ENCODE assay signal across 22 cellular contexts in genomic region chr7:1559626-1560590, GRCh38. TPM values are rescaled to one million over a fixed set of nuclear protein-coding genes. Genes with fewer than 3 reads are reported as not detected.
DNase-seq lines count a peak whose midpoint lies in the region; ATAC-seq, FAIRE-seq and TF ChIP-seq lines count a peak whose summit lies in the region.
"Had no signal": no experiment of that assay in that cellular context is flagged by ENCODE, and none has a peak within 500 bp of the region (broad histone marks: within the 10 kb centered on the region; RNA-seq: fewer than 3 reads in every experiment).

No MANE protein-coding gene starts in this region.

- H3K9me3 ChIP-seq in A549 (no peaks in the 10 kb centered on the region), HUES6 (ENCODE audit: control insufficient read depth, insufficient read depth, low read depth, low read length) (no peaks in the 10 kb centered on the region), endodermal cell (ENCODE audit: control insufficient read depth, low read length) (no peaks in the 10 kb centered on the region), mucosa of stomach (ENCODE audit: control insufficient read depth, low read length) (no peaks in the 10 kb centered on the region), thyroid gland (no peaks in the 10 kb centered on the region)

- WGBS in A549 (ENCODE audit: missing lambda C conversion rate), result 78% methylated on average over 15 of the region's 28 CpGs
- 91 to 93% methylated on average over 14 to 28 of the region's 28 CpGs for WGBS in endodermal cell (ENCODE audit: insufficient coverage in 1 of 2, insufficient read length in 1 of 2), 2 experiments
- WGBS in thyroid gland, 2 donors, result 86 to 89% methylated on average over 15 to 22 of the region's 28 CpGs

- CTCF ChIA-PET in A549 (lab: Yijun Ruan, JAX), result interaction anchor here (1.0 to 9.5 kb wide), 2 partner anchors 11 to 19 kb away, joined by 3 to 204 read pairs; partner anchors contain the start of gene PSMG3

- ATAC-seq in A549 (no peak), HG03354 (IDR thresholded peaks at IDR 0.05; ENCODE audit: poor library complexity, severe bottlenecking, unreplicated experiment) (no peak)
- ATAC-seq: effector memory CD8-positive, alpha-beta T cell; natural killer cell had no signal

- H3K4me1 ChIP-seq in A549, result peaks cover 46% of the 10 kb centered on the region
- peaks cover 27% of the 10 kb centered on the region for H3K4me1 ChIP-seq in HUES6 (ENCODE audit: control insufficient read depth, insufficient read depth, low read length)
- H3K4me1 ChIP-seq in endodermal cell (ENCODE audit: control insufficient read depth, insufficient read depth, low read length), result no peaks in the 10 kb centered on the region
- H3K4me1 ChIP-seq in mucosa of stomach (ENCODE audit: control insufficient read depth, insufficient read depth, low read length), result peaks cover 45% of the 10 kb centered on the region
- H3K4me1 ChIP-seq in thyroid gland, result peaks cover 0 to 15% of the 10 kb centered on the region in 2 donors

- H3K4me3 Mint-ChIP-seq in endodermal cell, result no peak overlapping the region
- H3K4me3 Mint-ChIP-seq: activated CD4-positive, alpha-beta memory T cell treated with anti-CD3 and anti-CD28 coated beads for 36 hours; CD8-positive, alpha-beta memory T cell; effector memory CD8-positive, alpha-beta T cell; natural killer cell; stimulated activated naive CD8-positive, alpha-beta T cell treated with anti-CD3 and anti-CD28 coated beads, Interleukin-15, Interleukin-2, amounts not matched to agents 100 ng/mL and 50 ng/mL, for 24 hours; T-helper 1 cell treated with Interleukin-12 subunit alpha and Interleukin-12 subunit beta and Interleukin-4 antibody, amounts not matched to agents 30 μg/mL and 1 μg/mL, for 36 hours had no signal

- no peak overlapping the region for H3K9ac ChIP-seq in HUES6 (ENCODE audit: low read length)
- no peak overlapping the region for H3K9ac ChIP-seq in endodermal cell (ENCODE audit: extremely low read depth, low read length, poor library complexity, severe bottlenecking)
- H3K9ac ChIP-seq in mucosa of stomach (ENCODE audit: low read length), result peak overlapping the region; percentile 15

- no peaks in the 10 kb centered on the region for H3K27me3 Mint-ChIP-seq in endodermal cell (ENCODE audit: insufficient read depth)
- H3K27me3 Mint-ChIP-seq: activated CD4-positive, alpha-beta memory T cell treated with anti-CD3 and anti-CD28 coated beads for 36 hours; stimulated activated naive CD8-positive, alpha-beta T cell treated with anti-CD3 and anti-CD28 coated beads, Interleukin-15, Interleukin-2, amounts not matched to agents 100 ng/mL and 50 ng/mL, for 24 hours had no signal

- DNase-seq in A549 (ENCODE audit: low read depth in 1 of 2, low spot score in 1 of 2) (no peak), endodermal cell (no peak), NOMO-1 (lab: John Stamatoyannopoulos, UW; ENCODE audit: unreplicated experiment in 2 of 2) (no peak), thyroid gland (no peak), SIG-M5 (lab: John Stamatoyannopoulos, UW) (no peak)
- DNase-seq: activated CD4-positive, alpha-beta memory T cell treated with anti-CD3 and anti-CD28 coated beads for 36 hours; activated naive CD4-positive, alpha-beta T cell treated with anti-CD3 and anti-CD28 coated beads, Interleukin-2, amount 50 U/mL, for 16 hours; activated T-cell treated with anti-CD3 and anti-CD28 coated beads, Interleukin-2, amount 50 U/mL, for 1 hour; effector memory CD8-positive, alpha-beta T cell; hippocampal formation; mesendoderm; natural killer cell; NCI-H1092; NCI-H2081; WERI-Rb-1 had no signal

- POLR2A ChIA-PET in A549 (lab: Yijun Ruan, JAX), result interaction anchor here (0.6 to 1.3 kb wide), 2 partner anchors 23 to 1587 kb away, joined by 3 to 4 read pairs; no protein-coding TSS in a partner anchor

- H3K27ac ChIP-seq in A549 (peak overlapping the region; percentile 3 to 97; a peak in 4 of 6 replicates), HUES6 (ENCODE audit: low read depth, low read length) (0 out of 2 replicates have a peak overlapping the region, but pooled peaks have one; percentile 32), endodermal cell (ENCODE audit: low read depth, low read length) (no peak overlapping the region), thyroid gland (no peak overlapping the region)
- H3K27ac ChIP-seq: WERI-Rb-1 had no signal

- peaks cover 10% of the 10 kb centered on the region for H3K4me1 Mint-ChIP-seq in endodermal cell

- H3K36me3 Mint-ChIP-seq in endodermal cell (ENCODE audit: low read depth), result no peaks in the 10 kb centered on the region
- H3K36me3 Mint-ChIP-seq: activated CD4-positive, alpha-beta memory T cell treated with anti-CD3 and anti-CD28 coated beads for 36 hours; CD8-positive, alpha-beta memory T cell; natural killer cell had no signal

- intact Hi-C loops in thyroid gland (cut with DNase I), result loop anchor here (5.0 kb wide), 1 partner anchor 58 kb away; the partner anchor contains the start of gene INTS1

- no peaks in the 10 kb centered on the region for H3K9me3 Mint-ChIP-seq in endodermal cell
- H3K9me3 Mint-ChIP-seq: activated CD4-positive, alpha-beta memory T cell treated with anti-CD3 and anti-CD28 coated beads for 36 hours; CD8-positive, alpha-beta memory T cell; effector memory CD8-positive, alpha-beta T cell; natural killer cell; stimulated activated naive CD8-positive, alpha-beta T cell treated with anti-CD3 and anti-CD28 coated beads, Interleukin-15, Interleukin-2, amounts not matched to agents 100 ng/mL and 50 ng/mL, for 24 hours; T-helper 1 cell treated with Interleukin-12 subunit alpha and Interleukin-12 subunit beta and Interleukin-4 antibody, amounts not matched to agents 30 μg/mL and 1 μg/mL, for 36 hours had no signal

- H3K36me3 ChIP-seq in HUES6 (ENCODE audit: control insufficient read depth, insufficient read depth, low read length) (no peaks in the 10 kb centered on the region), endodermal cell (ENCODE audit: control insufficient read depth, insufficient read depth, low read length) (no peaks in the 10 kb centered on the region), mucosa of stomach (ENCODE audit: control insufficient read depth, insufficient read depth, low read length) (no peaks in the 10 kb centered on the region), thyroid gland (no peaks in the 10 kb centered on the region)
- H3K36me3 ChIP-seq: WERI-Rb-1 had no signal

- TF ChIP-seq POLR2A in A549 (IDR thresholded peaks at IDR 0.05; ENCODE audit: low read length) (no peak), thyroid gland (IDR thresholded peaks at IDR 0.05) (no peak)

- TF ChIP-seq CTCF in A549 (IDR thresholded peaks at IDR 0.05), result no peak
- no peak for TF ChIP-seq CTCF in endodermal cell (conservative IDR thresholded peaks at IDR 0.05)
- TF ChIP-seq CTCF in thyroid gland (IDR thresholded peaks at IDR 0.05), result no peak

- no peak for TF ChIP-seq RAD21 in A549 (conservative IDR thresholded peaks at IDR 0.05 in 1 of 2, IDR thresholded peaks at IDR 0.05 in 1 of 2)

- no peak overlapping the region for H3K4me2 ChIP-seq in A549

- TF ChIP-seq EP300 in A549 (IDR thresholded peaks at IDR 0.05), result no peak

- H3K27me3 ChIP-seq in HUES6 (ENCODE audit: control insufficient read depth, insufficient read depth, low read length) (no peaks in the 10 kb centered on the region), endodermal cell (ENCODE audit: control insufficient read depth, insufficient read depth, low read length, poor library complexity, severe bottlenecking) (no peaks in the 10 kb centered on the region), mucosa of stomach (ENCODE audit: control insufficient read depth, insufficient read depth, low read length) (no peaks in the 10 kb centered on the region), thyroid gland (no peaks in the 10 kb centered on the region)

- FAIRE-seq in A549 (lab: Jason Lieb, UNC), result no peak
- FAIRE-seq: islet of Langerhans had no signal

- peak overlapping the region; percentile 48 for H3K27ac Mint-ChIP-seq in endodermal cell
- H3K27ac Mint-ChIP-seq: activated CD4-positive, alpha-beta memory T cell treated with anti-CD3 and anti-CD28 coated beads for 36 hours; CD8-positive, alpha-beta memory T cell; effector memory CD8-positive, alpha-beta T cell; natural killer cell; stimulated activated naive CD8-positive, alpha-beta T cell treated with anti-CD3 and anti-CD28 coated beads, Interleukin-15, Interleukin-2, amounts not matched to agents 100 ng/mL and 50 ng/mL, for 24 hours; T-helper 1 cell treated with Interleukin-12 subunit alpha and Interleukin-12 subunit beta and Interleukin-4 antibody, amounts not matched to agents 30 μg/mL and 1 μg/mL, for 36 hours had no signal

- no peak overlapping the region for H3K4me3 ChIP-seq in A549
- H3K4me3 ChIP-seq in HUES6 (ENCODE audit: low read depth, low read length), result no peak overlapping the region
- no peak overlapping the region for H3K4me3 ChIP-seq in endodermal cell (ENCODE audit: low read length)
- H3K4me3 ChIP-seq in mucosa of stomach (ENCODE audit: low read length), result no peak overlapping the region
- no peak overlapping the region for H3K4me3 ChIP-seq in thyroid gland (replicated peaks in 1 of 3)

RNA-seq across cellular contexts. Expression of gene TMEM184A, which starts 3.9 kb away (rescaled TPM):
- polyA plus RNA-seq in A549 (2011; rRNA removed), result 18.4 and 22.0 TPM in 2 replicates
- polyA plus RNA-seq in A549 (2012; cell fraction: cytosol; rRNA removed), result 22.6 and 32.6 TPM in 2 replicates
- polyA plus RNA-seq in A549 (2012; cell fraction: nucleus; rRNA removed), result 86.6 and 140 TPM in 2 replicates
- 14.3 to 16.1 TPM (median 15.8 TPM) in 3 replicates for polyA plus RNA-seq in A549 (2017; fragmentation: RNase III; extraction: RNeasy Plus Mini Kit Qiagen cat#74134 plus additional on column Dnase treatment)
- 51.8 and 53.5 TPM in 2 replicates for polyA minus RNA-seq in A549 (2011; rRNA and poly(A)+ RNA removed)
- total RNA-seq in endodermal cell, result 1 to 10 TPM; 4.6 to 5.1 TPM
- polyA plus RNA-seq in endodermal cell (2013, experiment 1 of 2), result 0.43 TPM
- polyA plus RNA-seq in endodermal cell (2013, experiment 2 of 2), result 1.1 TPM
- total RNA-seq in thyroid gland, result 1 to 10 TPM in 1 of 4 donors, under 1 TPM in 3; 0.44 to 3.0 (median 0.70) TPM
- total RNA-seq: activated CD4-positive, alpha-beta memory T cell treated with anti-CD3 and anti-CD28 coated beads for 36 hours; CD8-positive, alpha-beta memory T cell had no signal
- polyA plus RNA-seq: CD8-positive, alpha-beta memory T cell had no signal

RNA-seq across cellular contexts. Expression of gene PSMG3, which starts 9.9 kb away (rescaled TPM):
- polyA plus RNA-seq in A549 (2011; rRNA removed), result 83.9 and 89.3 TPM in 2 replicates
- polyA plus RNA-seq in A549 (2012; cell fraction: cytosol; rRNA removed), result 158 and 161 TPM in 2 replicates
- 102 and 111 TPM in 2 replicates for polyA plus RNA-seq in A549 (2012; cell fraction: nucleus; rRNA removed)
- polyA plus RNA-seq in A549 (2017; fragmentation: RNase III; extraction: RNeasy Plus Mini Kit Qiagen cat#74134 plus additional on column Dnase treatment), result 75.9 to 81.0 TPM (median 78.3 TPM) in 3 replicates
- polyA minus RNA-seq in A549 (2011; rRNA and poly(A)+ RNA removed), result 22.6 and 32.9 TPM in 2 replicates
- total RNA-seq in endodermal cell, result 10 to 100 TPM; 30.1 to 44.3 TPM
- 30.0 TPM for polyA plus RNA-seq in endodermal cell (2013, experiment 1 of 2)
- 30.2 TPM for polyA plus RNA-seq in endodermal cell (2013, experiment 2 of 2)
- total RNA-seq in thyroid gland, result 10 to 100 TPM; 28.1 to 65.6 (median 50.2) TPM

RNA-seq across cellular contexts. Expression of gene MAFK, which starts 29.4 kb away (rescaled TPM):
- polyA plus RNA-seq in A549 (2011; rRNA removed), result 61.0 and 67.9 TPM in 2 replicates
- polyA plus RNA-seq in A549 (2012; cell fraction: cytosol; rRNA removed), result 47.0 and 67.0 TPM in 2 replicates
- polyA plus RNA-seq in A549 (2012; cell fraction: nucleus; rRNA removed), result 433 and 488 TPM in 2 replicates
- 93.1 to 106 TPM (median 101 TPM) in 3 replicates for polyA plus RNA-seq in A549 (2017; fragmentation: RNase III; extraction: RNeasy Plus Mini Kit Qiagen cat#74134 plus additional on column Dnase treatment)
- polyA minus RNA-seq in A549 (2011; rRNA and poly(A)+ RNA removed), result 25.5 and 36.5 TPM in 2 replicates
- total RNA-seq in endodermal cell, result 10 to 100 TPM in 1 of 2 donors, 1 to 10 TPM in 1; 7.7 to 10.7 TPM
- polyA plus RNA-seq in endodermal cell (2013, experiment 1 of 2), result 5.6 TPM
- 5.2 TPM for polyA plus RNA-seq in endodermal cell (2013, experiment 2 of 2)
- 10 to 100 TPM; 16.8 to 26.7 (median 21.7) TPM for total RNA-seq in thyroid gland

RNA-seq across cellular contexts. Expression of gene INTS1, which starts 55.7 kb away (rescaled TPM):
- polyA plus RNA-seq in A549 (2011; rRNA removed), result 14.6 and 18.4 TPM in 2 replicates
- 50.9 and 73.0 TPM in 2 replicates for polyA plus RNA-seq in A549 (2012; cell fraction: cytosol; rRNA removed)
- 263 and 419 TPM in 2 replicates for polyA plus RNA-seq in A549 (2012; cell fraction: nucleus; rRNA removed)
- polyA plus RNA-seq in A549 (2017; fragmentation: RNase III; extraction: RNeasy Plus Mini Kit Qiagen cat#74134 plus additional on column Dnase treatment), result 48.0 to 48.7 TPM (median 48.1 TPM) in 3 replicates
- polyA minus RNA-seq in A549 (2011; rRNA and poly(A)+ RNA removed), result 28.4 and 51.5 TPM in 2 replicates
- 100 to 1,000 TPM; 145 to 178 TPM for total RNA-seq in endodermal cell
- polyA plus RNA-seq in endodermal cell (2013, experiment 1 of 2), result 71.2 TPM
- 59.7 TPM for polyA plus RNA-seq in endodermal cell (2013, experiment 2 of 2)
- total RNA-seq in thyroid gland, result 10 to 100 TPM; 34.5 to 72.3 (median 65.5) TPM

Comparison
In these comparisons a context has a peak if more than half of its experiments do, and no peak if none do; other contexts are left out.
1. H3K27ac ChIP-seq: peak in A549 (2 of 2) and HUES6 (single experiment); none in endodermal cell (single experiment) and thyroid gland (0 of 3).